ENCODE assay signal across 8 cellular contexts in the genomic region with DNA sequence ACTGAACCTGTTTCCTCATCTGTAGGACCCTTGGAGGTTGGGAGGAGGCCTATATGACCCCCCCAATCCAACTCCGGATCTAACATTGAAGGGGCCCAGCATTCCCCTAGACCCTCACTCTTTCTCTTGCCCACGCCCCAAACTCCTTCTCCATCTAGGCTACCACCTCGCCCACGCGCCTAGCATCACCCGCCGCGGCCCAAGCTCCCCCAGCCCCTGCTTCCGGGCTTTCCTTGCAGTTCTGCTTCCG. TPM values are rescaled to one million over a fixed set of nuclear protein-coding genes. Genes with fewer than 3 reads are reported as not detected.
DNase-seq lines count a peak whose midpoint lies in the region; ATAC-seq and TF ChIP-seq lines count a peak whose summit lies in the region.

No MANE protein-coding gene starts in this region.

- WGBS in adrenal gland, 4 donors = 0 to 1% (median 0%) methylated on average over 4 to 10 of the region's 10 CpGs
- 1% methylated on average over 10 of the region's 10 CpGs for WGBS in liver

- H3K9me3 ChIP-seq in MG63 (peaks cover 5% of the 10 kb centered on the region; the same call in 1 of the 2 replicates), adrenal gland (replicated peaks in 1 of 3) (no peaks in the 10 kb centered on the region), liver (ENCODE audit: control insufficient read depth in 4 of 4, low read length in 3 of 4) (no peaks in the 10 kb centered on the region)

- H3K27me3 ChIP-seq in MG63 = no peaks in the 10 kb centered on the region
- H3K27me3 ChIP-seq in adrenal gland = no peaks in the 10 kb centered on the region
- H3K27me3 ChIP-seq in liver (ENCODE audit: control insufficient read depth in 4 of 4, insufficient read depth in 4 of 4, low read length in 3 of 4) = no peaks in the 10 kb centered on the region

- TF ChIP-seq CTCF in adrenal gland (IDR thresholded peaks at IDR 0.05) (no peak), liver (IDR thresholded peaks at IDR 0.05; ENCODE audit: low read depth, low read length, missing input control) (no peak)

- H3K4me3 ChIP-seq in MG63 = peak overlapping the region; percentile 82
- peak overlapping the region; percentile 63 to 86 (median 74) for H3K4me3 ChIP-seq in adrenal gland
- peak overlapping the region; percentile 75 to 93 (median 87) for H3K4me3 ChIP-seq in liver (ENCODE audit: low read depth in 1 of 3, low read length in 3 of 3)

- DNase-seq in MG63 (peak; percentile 57), adrenal gland (peak in 5 of 7 donors; percentile 36 to 61 (median 45)), NCI-H2081 treated with DMSO at 0.1 percent for 48 hours (lab: John Stamatoyannopoulos, UW) (no peak), 8988T (no peak)
- DNase-seq in stimulated activated CD8-positive, alpha-beta memory T cell treated with anti-CD3 and anti-CD28 coated beads, Interleukin-15, amount 100 ng/mL, for 1 hour (ENCODE audit: low read depth) = peak; percentile 7

- H3K27ac ChIP-seq in adrenal gland (peak overlapping the region; percentile 57 to 93 (median 83)), liver (ENCODE audit: low read depth in 1 of 2, low read length in 2 of 2) (peak overlapping the region; percentile 77 to 80)

- no peak for TF ChIP-seq POLR2A in adrenal gland (IDR thresholded peaks at IDR 0.05)

- H3K4me1 ChIP-seq in adrenal gland (replicated peaks in 1 of 2) = peaks cover 8 to 21% of the 10 kb centered on the region in 2 donors
- H3K4me1 ChIP-seq in liver (ENCODE audit: control insufficient read depth in 4 of 4, insufficient read depth in 4 of 4, low read length in 3 of 4) = peaks cover 1 to 12% (median 11%) of the 10 kb centered on the region in 4 donors

- no peak for TF ChIP-seq RAD21 in liver (IDR thresholded peaks at IDR 0.05)

- ATAC-seq in GM19372 (IDR thresholded peaks at IDR 0.05; ENCODE audit: low read depth, unreplicated experiment) (peak; percentile 24), GM21619 (IDR thresholded peaks at IDR 0.05; ENCODE audit: unreplicated experiment) (no peak)

- intact Hi-C loops in adrenal gland (cut with DNase I) = loop anchor here in 1 of 2 donors (2.0 kb wide), 1 partner anchor 54 kb away; a partner anchor contains a TSS

- peak overlapping the region in 1 of 2 donors; percentile 81 for H3K9ac ChIP-seq in liver (ENCODE audit: low read depth in 1 of 2, low read length in 2 of 2)

- H3K36me3 ChIP-seq in MG63 (no peaks in the 10 kb centered on the region; the same call in 1 of the 2 replicates), adrenal gland (replicated peaks in 1 of 2) (no peaks in the 10 kb centered on the region), liver (ENCODE audit: control insufficient read depth in 4 of 4, insufficient read depth in 3 of 4, low read depth in 1 of 4, low read length in 3 of 4) (no peaks in the 10 kb centered on the region)

TF ChIP-seq in liver, 16 proteins besides CTCF, POLR2A, EP300 and RAD21:
- TF ChIP-seq YY1 (IDR thresholded peaks at IDR 0.05) (no peak), GABPA (IDR thresholded peaks at IDR 0.05 in 1 of 2, conservative IDR thresholded peaks at IDR 0.05 in 1 of 2) (no peak), FOXA1 (IDR thresholded peaks at IDR 0.05) (no peak), HNF4A (conservative IDR thresholded peaks at IDR 0.05) (no peak), SP1 (IDR thresholded peaks at IDR 0.05) (no peak), HNF4G (IDR thresholded peaks at IDR 0.05) (no peak), FOXA2 (IDR thresholded peaks at IDR 0.05) (no peak), TAF1 (conservative IDR thresholded peaks at IDR 0.05) (no peak), RXRA (IDR thresholded peaks at IDR 0.05) (no peak), NR2F2 (IDR thresholded peaks at IDR 0.05) (no peak), EGR1 (IDR thresholded peaks at IDR 0.05; ENCODE audit: low read depth in 2 of 2) (no peak), JUND (IDR thresholded peaks at IDR 0.05) (no peak)
- TF ChIP-seq, protein P1, sequence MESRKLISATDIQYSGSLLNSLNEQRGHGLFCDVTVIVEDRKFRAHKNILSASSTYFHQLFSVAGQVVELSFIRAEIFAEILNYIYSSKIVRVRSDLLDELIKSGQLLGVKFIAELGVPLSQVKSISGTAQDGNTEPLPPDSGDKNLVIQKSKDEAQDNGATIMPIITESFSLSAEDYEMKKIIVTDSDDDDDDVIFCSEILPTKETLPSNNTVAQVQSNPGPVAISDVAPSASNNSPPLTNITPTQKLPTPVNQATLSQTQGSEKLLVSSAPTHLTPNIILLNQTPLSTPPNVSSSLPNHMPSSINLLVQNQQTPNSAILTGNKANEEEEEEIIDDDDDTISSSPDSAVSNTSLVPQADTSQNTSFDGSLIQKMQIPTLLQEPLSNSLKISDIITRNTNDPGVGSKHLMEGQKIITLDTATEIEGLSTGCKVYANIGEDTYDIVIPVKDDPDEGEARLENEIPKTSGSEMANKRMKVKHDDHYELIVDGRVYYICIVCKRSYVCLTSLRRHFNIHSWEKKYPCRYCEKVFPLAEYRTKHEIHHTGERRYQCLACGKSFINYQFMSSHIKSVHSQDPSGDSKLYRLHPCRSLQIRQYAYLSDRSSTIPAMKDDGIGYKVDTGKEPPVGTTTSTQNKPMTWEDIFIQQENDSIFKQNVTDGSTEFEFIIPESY (IDR thresholded peaks at IDR 0.05) = no peak
- TF ChIP-seq, protein P2, sequence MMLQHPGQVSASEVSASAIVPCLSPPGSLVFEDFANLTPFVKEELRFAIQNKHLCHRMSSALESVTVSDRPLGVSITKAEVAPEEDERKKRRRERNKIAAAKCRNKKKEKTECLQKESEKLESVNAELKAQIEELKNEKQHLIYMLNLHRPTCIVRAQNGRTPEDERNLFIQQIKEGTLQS (IDR thresholded peaks at IDR 0.05) = no peak
- TF ChIP-seq, protein P3, sequence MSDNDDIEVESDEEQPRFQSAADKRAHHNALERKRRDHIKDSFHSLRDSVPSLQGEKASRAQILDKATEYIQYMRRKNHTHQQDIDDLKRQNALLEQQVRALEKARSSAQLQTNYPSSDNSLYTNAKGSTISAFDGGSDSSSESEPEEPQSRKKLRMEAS (IDR thresholded peaks at IDR 0.05) = no peak
- TF ChIP-seq, protein P4, sequence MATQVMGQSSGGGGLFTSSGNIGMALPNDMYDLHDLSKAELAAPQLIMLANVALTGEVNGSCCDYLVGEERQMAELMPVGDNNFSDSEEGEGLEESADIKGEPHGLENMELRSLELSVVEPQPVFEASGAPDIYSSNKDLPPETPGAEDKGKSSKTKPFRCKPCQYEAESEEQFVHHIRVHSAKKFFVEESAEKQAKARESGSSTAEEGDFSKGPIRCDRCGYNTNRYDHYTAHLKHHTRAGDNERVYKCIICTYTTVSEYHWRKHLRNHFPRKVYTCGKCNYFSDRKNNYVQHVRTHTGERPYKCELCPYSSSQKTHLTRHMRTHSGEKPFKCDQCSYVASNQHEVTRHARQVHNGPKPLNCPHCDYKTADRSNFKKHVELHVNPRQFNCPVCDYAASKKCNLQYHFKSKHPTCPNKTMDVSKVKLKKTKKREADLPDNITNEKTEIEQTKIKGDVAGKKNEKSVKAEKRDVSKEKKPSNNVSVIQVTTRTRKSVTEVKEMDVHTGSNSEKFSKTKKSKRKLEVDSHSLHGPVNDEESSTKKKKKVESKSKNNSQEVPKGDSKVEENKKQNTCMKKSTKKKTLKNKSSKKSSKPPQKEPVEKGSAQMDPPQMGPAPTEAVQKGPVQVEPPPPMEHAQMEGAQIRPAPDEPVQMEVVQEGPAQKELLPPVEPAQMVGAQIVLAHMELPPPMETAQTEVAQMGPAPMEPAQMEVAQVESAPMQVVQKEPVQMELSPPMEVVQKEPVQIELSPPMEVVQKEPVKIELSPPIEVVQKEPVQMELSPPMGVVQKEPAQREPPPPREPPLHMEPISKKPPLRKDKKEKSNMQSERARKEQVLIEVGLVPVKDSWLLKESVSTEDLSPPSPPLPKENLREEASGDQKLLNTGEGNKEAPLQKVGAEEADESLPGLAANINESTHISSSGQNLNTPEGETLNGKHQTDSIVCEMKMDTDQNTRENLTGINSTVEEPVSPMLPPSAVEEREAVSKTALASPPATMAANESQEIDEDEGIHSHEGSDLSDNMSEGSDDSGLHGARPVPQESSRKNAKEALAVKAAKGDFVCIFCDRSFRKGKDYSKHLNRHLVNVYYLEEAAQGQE (IDR thresholded peaks at IDR 0.05) = no peak

RNA-seq across cellular contexts. Expression of a gene that starts 0.5 kb away (rescaled TPM):
- total RNA-seq in MG63 (2014; rRNA removed; shearing (Covaris generic); ENCODE audit: low replicate concordance) = 38.6 and 40.3 TPM in 2 replicates
- 10 to 100 TPM; 19.4 to 39.5 (median 35.5) TPM for total RNA-seq in adrenal gland
- polyA plus RNA-seq in adrenal gland = 100 to 1,000 TPM in 1 of 3 donors, 10 to 100 TPM in 2; 35.8 to 110 (median 98.8) TPM
- 10 to 100 TPM in 1 of 2 donors, 1 to 10 TPM in 1; 6.9 to 16.2 TPM for total RNA-seq in liver
- polyA plus RNA-seq in liver = 1 to 10 TPM; 7.3 to 9.1 TPM

RNA-seq across cellular contexts. Expression of a gene that starts 54.7 kb away (rescaled TPM):
- total RNA-seq in MG63 (2014; rRNA removed; shearing (Covaris generic); ENCODE audit: low replicate concordance) = 20.1 and 39.3 TPM in 2 replicates
- 100 to 1,000 TPM in 4 of 8 donors, 10 to 100 TPM in 4; 61.2 to 150 (median 105) TPM for total RNA-seq in adrenal gland
- polyA plus RNA-seq in adrenal gland = 10 to 100 TPM; 78.8 to 98.5 (median 86.3) TPM
- total RNA-seq in liver = 10 to 100 TPM; 26.7 to 29.6 TPM
- polyA plus RNA-seq in liver = 100 to 1,000 TPM in 1 of 2 donors, 10 to 100 TPM in 1; 77.4 to 172 TPM

Comparison
In these comparisons a context has a peak if more than half of its experiments do, and no peak if none do; other contexts are left out.
1. DNase-seq: peak in MG63 (single experiment), adrenal gland (5 of 7) and stimulated activated CD8-positive, alpha-beta memory T cell treated with anti-CD3 and anti-CD28 coated beads, Interleukin-15, amount 100 ng/mL, for 1 hour (single experiment); none in NCI-H2081 treated with DMSO at 0.1 percent for 48 hours (single experiment) and 8988T (single experiment).
2. Peak in every context shown above with its lines, with median percentiles within 50 percentile points of each other: H3K4me3 ChIP-seq.